In the genomic region with DNA sequence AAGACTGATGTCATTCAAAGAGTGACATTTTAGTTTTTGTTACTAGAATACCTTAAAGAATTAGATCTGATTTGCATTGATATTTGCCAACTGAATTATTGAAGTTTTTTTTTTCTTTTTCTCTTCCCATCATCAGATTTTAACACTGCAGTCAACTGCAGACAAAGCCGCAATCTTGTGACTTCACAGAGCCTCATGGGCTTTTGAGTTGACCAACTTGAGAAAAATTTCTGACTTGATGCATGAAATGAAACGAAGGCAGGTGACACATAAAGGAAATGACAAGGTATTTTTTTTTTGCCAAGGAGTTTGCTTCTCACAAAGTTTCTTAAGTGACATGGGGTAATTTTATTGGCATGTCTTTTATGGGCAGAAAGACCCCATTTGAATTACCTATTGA, we compare ENCODE assay signal across 20 cellular contexts.
DNase-seq lines count a peak whose midpoint lies in the region; FAIRE-seq and TF ChIP-seq lines count a peak whose summit lies in the region.
"Had no signal": no experiment of that assay in that cellular context is flagged by ENCODE, and none has a peak within 500 bp of the region (broad histone marks: within the 10 kb centered on the region; RNA-seq: fewer than 3 reads in every experiment).

No MANE protein-coding gene starts in this region.

- H4K20me1 ChIP-seq in keratinocyte (ENCODE audit: control insufficient read depth, extremely low read depth, insufficient read depth, low read length): no peaks in the 10 kb centered on the region

- dilution Hi-C loops in keratinocyte (cut with MboI; ENCODE audit: extremely low pct_ligation_motif_present, low sequenced_read_pairs): no loop called here

- H3K4me3 ChIP-seq in keratinocyte (ENCODE audit: control insufficient read depth in 2 of 3, extremely low read depth in 1 of 3, insufficient read depth in 2 of 3, low read depth in 1 of 3, low read length in 3 of 3): no peak overlapping the region

- H3K36me3 Mint-ChIP-seq in HFFc6 (ENCODE audit: low read depth): no peaks in the 10 kb centered on the region
- H3K36me3 Mint-ChIP-seq in chondrocyte (ENCODE audit: low read depth): no peaks in the 10 kb centered on the region

- DNase-seq in HFFc6: no peak
- DNase-seq in RCC 7860 (ENCODE audit: low spot score): peak; percentile 22
- DNase-seq in chondrocyte (ENCODE audit: low spot score): no peak
- DNase-seq in keratinocyte (ENCODE audit: low read depth, low spot score): no peak
- no peak for DNase-seq in HT-29 (ENCODE audit: low spot score)
- no peak for DNase-seq in DMS53 (lab: John Stamatoyannopoulos, UW)
- DNase-seq in dermis blood vessel endothelial cell: no peak
- DNase-seq in head of caudate nucleus: no peak
- DNase-seq: C1 segment of cervical spinal cord; CD4-positive, alpha-beta T cell; DMS153; DND-41; GF-D8; HCEC 1CT; IMR-90; KBM-7 had no signal

- H3K9me3 ChIP-seq in keratinocyte (ENCODE audit: control insufficient read depth, low read depth, low read length): no peaks in the 10 kb centered on the region

- H3K36me3 ChIP-seq in keratinocyte (ENCODE audit: control insufficient read depth in 2 of 2, extremely low read depth in 1 of 2, insufficient read depth in 2 of 2, low read length in 2 of 2): no peaks in the 10 kb centered on the region

- H3K9me3 Mint-ChIP-seq in HFFc6: no peaks in the 10 kb centered on the region
- peaks cover 3% of the 10 kb centered on the region for H3K9me3 Mint-ChIP-seq in chondrocyte (ENCODE audit: low read depth)
- H3K9me3 Mint-ChIP-seq: CD4-positive, alpha-beta T cell had no signal

- no peak overlapping the region for H3K9ac ChIP-seq in keratinocyte (ENCODE audit: control insufficient read depth, extremely low read depth, insufficient read depth, low read length)

- H3K27me3 Mint-ChIP-seq in HFFc6 (ENCODE audit: insufficient read depth) (no peaks in the 10 kb centered on the region; the same call in 1 of the 2 replicates), chondrocyte (ENCODE audit: low read depth) (no peaks in the 10 kb centered on the region)
- H3K27me3 Mint-ChIP-seq: B cell; CD4-positive, alpha-beta T cell had no signal

- H3K9me1 ChIP-seq in keratinocyte (ENCODE audit: control insufficient read depth, extremely low read depth, insufficient read depth, low read length): no peaks in the 10 kb centered on the region

- H3K4me1 ChIP-seq in keratinocyte (ENCODE audit: control insufficient read depth, extremely low read depth, insufficient read depth, low read length): peaks cover 34% of the 10 kb centered on the region

- no peaks in the 10 kb centered on the region for H3K27me3 ChIP-seq in keratinocyte (ENCODE audit: control insufficient read depth, extremely low read depth, insufficient read depth, low read length)

- no peaks in the 10 kb centered on the region for H3K79me2 ChIP-seq in keratinocyte (ENCODE audit: control insufficient read depth, insufficient read depth, low read length)

- FAIRE-seq in RCC 7860 (lab: Jason Lieb, UNC): no peak
- FAIRE-seq in keratinocyte (lab: Jason Lieb, UNC): peak; percentile 13
- FAIRE-seq: A204.1, GM19239 had no signal

- peaks cover 38% of the 10 kb centered on the region for H3K4me1 Mint-ChIP-seq in HFFc6 (ENCODE audit: low read depth)
- peaks cover 31% of the 10 kb centered on the region for H3K4me1 Mint-ChIP-seq in chondrocyte (ENCODE audit: low read depth)
- H3K4me1 Mint-ChIP-seq: B cell had no signal

- no peak overlapping the region for H3K4me3 Mint-ChIP-seq in HFFc6
- H3K4me3 Mint-ChIP-seq in chondrocyte (ENCODE audit: unreplicated experiment): no peak overlapping the region
- H3K4me3 Mint-ChIP-seq: B cell; CD4-positive, alpha-beta T cell had no signal

- H3K4me2 ChIP-seq in keratinocyte (ENCODE audit: control insufficient read depth, extremely low read depth, insufficient read depth, low read depth, low read length): no peak overlapping the region

- intact Hi-C loops in head of caudate nucleus (cut with DNase I): no loop called here

- peak overlapping the region; percentile 1; the same call in 1 of the 2 replicates for H3K27ac Mint-ChIP-seq in HFFc6
- H3K27ac Mint-ChIP-seq in chondrocyte (ENCODE audit: unreplicated experiment): peak overlapping the region; percentile 32
- H3K27ac Mint-ChIP-seq: B cell; CD4-positive, alpha-beta T cell had no signal

- TF ChIP-seq CTCF in HFFc6 (IDR thresholded peaks at IDR 0.05): no peak
- no peak for TF ChIP-seq CTCF in chondrocyte (IDR thresholded peaks at IDR 0.05)
- TF ChIP-seq CTCF in keratinocyte (optimal IDR thresholded peaks at IDR 0.05 in 1 of 3, IDR thresholded peaks at IDR 0.05 in 1 of 3, conservative IDR thresholded peaks at IDR 0.05 in 1 of 3; ENCODE audit: extremely low read depth in 1 of 3, insufficient read depth in 2 of 3, low read length in 3 of 3): no peak

- no peak overlapping the region for H2AFZ ChIP-seq in keratinocyte (ENCODE audit: control insufficient read depth, low read length)

- H3K27ac ChIP-seq in keratinocyte (ENCODE audit: control insufficient read depth, insufficient read depth, low read length): no peak overlapping the region
- H3K27ac ChIP-seq: HL-60 had no signal
